ENCODE assay signal across 1 cellular context in the genomic region with DNA sequence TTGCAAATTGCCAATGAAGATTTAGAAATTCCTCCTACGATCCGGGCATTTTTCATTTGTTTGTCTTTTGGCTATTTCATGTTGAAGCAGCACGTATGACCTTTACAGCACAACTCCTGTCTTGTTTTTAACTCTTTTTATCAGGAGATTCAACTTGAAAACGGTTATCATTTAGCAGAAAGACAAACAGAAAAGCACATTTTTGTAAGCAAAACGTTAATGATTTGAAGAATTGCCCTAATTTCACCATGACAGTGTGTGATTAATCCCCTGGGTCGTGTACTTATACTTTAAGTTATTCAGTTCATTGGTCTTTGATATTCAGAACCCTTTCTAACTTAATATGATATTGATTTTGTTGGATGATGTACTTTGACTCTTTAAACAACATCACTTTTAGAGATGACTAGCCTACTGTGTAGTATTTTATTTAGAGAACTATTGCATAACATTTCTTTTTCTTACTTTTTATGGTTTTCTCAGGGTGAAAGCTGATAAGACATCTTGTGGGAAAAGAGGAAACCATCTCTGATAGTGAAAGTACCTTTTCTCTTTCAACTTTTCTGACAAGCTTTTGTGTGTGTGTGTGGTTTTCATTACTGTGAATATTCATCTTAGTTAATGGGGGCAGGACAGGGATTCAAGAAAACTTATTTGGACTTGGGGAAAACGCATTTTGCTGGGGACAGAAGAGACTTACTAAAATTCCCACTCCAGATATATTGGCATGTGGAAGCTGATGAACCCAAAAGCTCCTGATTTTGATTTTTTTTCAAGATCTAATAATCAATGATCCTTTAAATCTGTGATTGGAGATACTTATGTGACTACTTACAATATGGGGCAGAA.
TF ChIP-seq lines count a peak whose summit lies in the region.

No MANE protein-coding gene starts in this region.

TF ChIP-seq in HepG2, 621 proteins besides CTCF, POLR2A, EP300 and RAD21 (continued from another document and continues in another):
- no peak for TF ChIP-seq GABPA (IDR thresholded peaks at IDR 0.05; ENCODE audit: low read depth, low read length)
- TF ChIP-seq GABPA (CRISPR knock-in tag; IDR thresholded peaks at IDR 0.05; ENCODE audit: low read depth) = peak; percentile 43
- peak; percentile 42; the same call in 1 of the 2 replicates for TF ChIP-seq ZNF589 (CRISPR knock-in tag; conservative IDR thresholded peaks at IDR 0.05)
- no peak for TF ChIP-seq ZNF17 (CRISPR knock-in tag; IDR thresholded peaks at IDR 0.05)
- TF ChIP-seq SMARCE1 (IDR thresholded peaks at IDR 0.05; ENCODE audit: borderline replicate concordance) = no peak
- peak; percentile 58; the same call in 1 of the 2 replicates for TF ChIP-seq KAT8 (CRISPR knock-in tag; IDR thresholded peaks at IDR 0.05)
- TF ChIP-seq, protein P1, sequence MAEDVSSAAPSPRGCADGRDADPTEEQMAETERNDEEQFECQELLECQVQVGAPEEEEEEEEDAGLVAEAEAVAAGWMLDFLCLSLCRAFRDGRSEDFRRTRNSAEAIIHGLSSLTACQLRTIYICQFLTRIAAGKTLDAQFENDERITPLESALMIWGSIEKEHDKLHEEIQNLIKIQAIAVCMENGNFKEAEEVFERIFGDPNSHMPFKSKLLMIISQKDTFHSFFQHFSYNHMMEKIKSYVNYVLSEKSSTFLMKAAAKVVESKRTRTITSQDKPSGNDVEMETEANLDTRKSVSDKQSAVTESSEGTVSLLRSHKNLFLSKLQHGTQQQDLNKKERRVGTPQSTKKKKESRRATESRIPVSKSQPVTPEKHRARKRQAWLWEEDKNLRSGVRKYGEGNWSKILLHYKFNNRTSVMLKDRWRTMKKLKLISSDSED (CRISPR knock-in tag; IDR thresholded peaks at IDR 0.05) = no peak
- no peak for TF ChIP-seq ZNF326 (CRISPR knock-in tag; IDR thresholded peaks at IDR 0.05; ENCODE audit: borderline replicate concordance)
- no peak for TF ChIP-seq MXD3 (CRISPR knock-in tag; IDR thresholded peaks at IDR 0.05)
- 0 out of 2 replicates have a peak, but pooled peaks have one; percentile 34 for TF ChIP-seq REL (CRISPR knock-in tag; conservative IDR thresholded peaks at IDR 0.05)
- peak; percentile 92 for TF ChIP-seq TCF7 (IDR thresholded peaks at IDR 0.05; ENCODE audit: low read depth)
- no peak for TF ChIP-seq SRSF9 (IDR thresholded peaks at IDR 0.05; ENCODE audit: borderline replicate concordance, insufficient read depth, low read depth, low read length, poor library complexity, severe bottlenecking)
- peak; percentile 57; the same call in 1 of the 2 replicates for TF ChIP-seq MEF2D (CRISPR knock-in tag; IDR thresholded peaks at IDR 0.05)
- TF ChIP-seq TMF1 (CRISPR knock-in tag; IDR thresholded peaks at IDR 0.05; ENCODE audit: low read depth) = no peak
- TF ChIP-seq PITX1 (CRISPR knock-in tag; IDR thresholded peaks at IDR 0.05) = peak; percentile 91
- TF ChIP-seq ZMAT3 (CRISPR knock-in tag; conservative IDR thresholded peaks at IDR 0.05) = no peak
- no peak for TF ChIP-seq KLF6 (CRISPR knock-in tag; IDR thresholded peaks at IDR 0.05)
- 0 out of 2 replicates have a peak, but pooled peaks have one; percentile 30 for TF ChIP-seq NR2C2 (CRISPR knock-in tag; IDR thresholded peaks at IDR 0.05; ENCODE audit: borderline replicate concordance)
- TF ChIP-seq ZNF776 (CRISPR knock-in tag; IDR thresholded peaks at IDR 0.05) = no peak
- TF ChIP-seq, protein P2, sequence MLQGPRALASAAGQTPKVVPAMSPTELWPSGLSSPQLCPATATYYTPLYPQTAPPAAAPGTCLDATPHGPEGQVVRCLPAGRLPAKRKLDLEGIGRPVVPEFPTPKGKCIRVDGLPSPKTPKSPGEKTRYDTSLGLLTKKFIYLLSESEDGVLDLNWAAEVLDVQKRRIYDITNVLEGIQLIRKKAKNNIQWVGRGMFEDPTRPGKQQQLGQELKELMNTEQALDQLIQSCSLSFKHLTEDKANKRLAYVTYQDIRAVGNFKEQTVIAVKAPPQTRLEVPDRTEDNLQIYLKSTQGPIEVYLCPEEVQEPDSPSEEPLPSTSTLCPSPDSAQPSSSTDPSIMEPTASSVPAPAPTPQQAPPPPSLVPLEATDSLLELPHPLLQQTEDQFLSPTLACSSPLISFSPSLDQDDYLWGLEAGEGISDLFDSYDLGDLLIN (CRISPR knock-in tag; IDR thresholded peaks at IDR 0.05; ENCODE audit: borderline replicate concordance) = no peak
- no peak for TF ChIP-seq SSRP1 (CRISPR knock-in tag; IDR thresholded peaks at IDR 0.05)
- TF ChIP-seq DMTF1 (CRISPR knock-in tag; IDR thresholded peaks at IDR 0.05) = no peak
- TF ChIP-seq SPEN (CRISPR knock-in tag; IDR thresholded peaks at IDR 0.05; ENCODE audit: low read depth) = no peak
- TF ChIP-seq ZNF639 (CRISPR knock-in tag; conservative IDR thresholded peaks at IDR 0.05) = no peak; the same call in 1 of the 2 replicates
- TF ChIP-seq TOPORS (CRISPR knock-in tag; IDR thresholded peaks at IDR 0.05) = no peak
- TF ChIP-seq ZNF724P (CRISPR knock-in tag; IDR thresholded peaks at IDR 0.05; ENCODE audit: borderline replicate concordance) = no peak
- TF ChIP-seq, protein P3, sequence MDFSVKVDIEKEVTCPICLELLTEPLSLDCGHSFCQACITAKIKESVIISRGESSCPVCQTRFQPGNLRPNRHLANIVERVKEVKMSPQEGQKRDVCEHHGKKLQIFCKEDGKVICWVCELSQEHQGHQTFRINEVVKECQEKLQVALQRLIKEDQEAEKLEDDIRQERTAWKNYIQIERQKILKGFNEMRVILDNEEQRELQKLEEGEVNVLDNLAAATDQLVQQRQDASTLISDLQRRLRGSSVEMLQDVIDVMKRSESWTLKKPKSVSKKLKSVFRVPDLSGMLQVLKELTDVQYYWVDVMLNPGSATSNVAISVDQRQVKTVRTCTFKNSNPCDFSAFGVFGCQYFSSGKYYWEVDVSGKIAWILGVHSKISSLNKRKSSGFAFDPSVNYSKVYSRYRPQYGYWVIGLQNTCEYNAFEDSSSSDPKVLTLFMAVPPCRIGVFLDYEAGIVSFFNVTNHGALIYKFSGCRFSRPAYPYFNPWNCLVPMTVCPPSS (IDR thresholded peaks at IDR 0.05) = no peak
- TF ChIP-seq, protein P4, sequence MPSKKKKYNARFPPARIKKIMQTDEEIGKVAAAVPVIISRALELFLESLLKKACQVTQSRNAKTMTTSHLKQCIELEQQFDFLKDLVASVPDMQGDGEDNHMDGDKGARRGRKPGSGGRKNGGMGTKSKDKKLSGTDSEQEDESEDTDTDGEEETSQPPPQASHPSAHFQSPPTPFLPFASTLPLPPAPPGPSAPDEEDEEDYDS (CRISPR knock-in tag; IDR thresholded peaks at IDR 0.05) = no peak
- TF ChIP-seq AHR (CRISPR knock-in tag; IDR thresholded peaks at IDR 0.05) = no peak; the same call in 1 of the 2 replicates
- TF ChIP-seq GPN1 (CRISPR knock-in tag; IDR thresholded peaks at IDR 0.05; ENCODE audit: borderline replicate concordance) = no peak
- TF ChIP-seq ZNF761 (CRISPR knock-in tag; conservative IDR thresholded peaks at IDR 0.05) = no peak
- TF ChIP-seq ZBTB34 (CRISPR knock-in tag; IDR thresholded peaks at IDR 0.05) = peak; percentile 34; the same call in 1 of the 2 replicates
- TF ChIP-seq SIN3A (IDR thresholded peaks at IDR 0.05; ENCODE audit: borderline replicate concordance, low read depth, low read length) = peak; percentile 38; the same call in 1 of the 2 replicates
- no peak for TF ChIP-seq SP140L (CRISPR knock-in tag; IDR thresholded peaks at IDR 0.05; ENCODE audit: borderline replicate concordance)
- no peak for TF ChIP-seq ZNF431 (CRISPR knock-in tag; IDR thresholded peaks at IDR 0.05; ENCODE audit: borderline replicate concordance, low read depth)
- peak; percentile 47; the same call in 1 of the 2 replicates for TF ChIP-seq ATF2 (CRISPR knock-in tag; IDR thresholded peaks at IDR 0.05)
- TF ChIP-seq ZNF597 (CRISPR knock-in tag; IDR thresholded peaks at IDR 0.05) = no peak
- TF ChIP-seq MYPOP (CRISPR knock-in tag; IDR thresholded peaks at IDR 0.05) = peak; percentile 18; the same call in 1 of the 2 replicates
- no peak for TF ChIP-seq SALL2 (CRISPR knock-in tag; IDR thresholded peaks at IDR 0.05)
- TF ChIP-seq MTF2 (CRISPR knock-in tag; IDR thresholded peaks at IDR 0.05; ENCODE audit: borderline replicate concordance) = no peak
- TF ChIP-seq PBX2 (CRISPR knock-in tag; IDR thresholded peaks at IDR 0.05) = no peak
- TF ChIP-seq IKZF4 (CRISPR knock-in tag; IDR thresholded peaks at IDR 0.05; ENCODE audit: borderline replicate concordance, low read depth, not compliant biosample characterization) = no peak
- no peak for TF ChIP-seq ZMYM3 (CRISPR knock-in tag; IDR thresholded peaks at IDR 0.05)
- peak; percentile 93 for TF ChIP-seq MIXL1 (CRISPR knock-in tag; IDR thresholded peaks at IDR 0.05)
- TF ChIP-seq KDM1A (CRISPR knock-in tag; IDR thresholded peaks at IDR 0.05) = no peak
- TF ChIP-seq ZNF256 (CRISPR knock-in tag; conservative IDR thresholded peaks at IDR 0.05) = no peak
- no peak for TF ChIP-seq ARID2 (CRISPR knock-in tag; IDR thresholded peaks at IDR 0.05; ENCODE audit: borderline replicate concordance)
- TF ChIP-seq RFX1 (IDR thresholded peaks at IDR 0.05) = no peak
